In the genomic region with DNA sequence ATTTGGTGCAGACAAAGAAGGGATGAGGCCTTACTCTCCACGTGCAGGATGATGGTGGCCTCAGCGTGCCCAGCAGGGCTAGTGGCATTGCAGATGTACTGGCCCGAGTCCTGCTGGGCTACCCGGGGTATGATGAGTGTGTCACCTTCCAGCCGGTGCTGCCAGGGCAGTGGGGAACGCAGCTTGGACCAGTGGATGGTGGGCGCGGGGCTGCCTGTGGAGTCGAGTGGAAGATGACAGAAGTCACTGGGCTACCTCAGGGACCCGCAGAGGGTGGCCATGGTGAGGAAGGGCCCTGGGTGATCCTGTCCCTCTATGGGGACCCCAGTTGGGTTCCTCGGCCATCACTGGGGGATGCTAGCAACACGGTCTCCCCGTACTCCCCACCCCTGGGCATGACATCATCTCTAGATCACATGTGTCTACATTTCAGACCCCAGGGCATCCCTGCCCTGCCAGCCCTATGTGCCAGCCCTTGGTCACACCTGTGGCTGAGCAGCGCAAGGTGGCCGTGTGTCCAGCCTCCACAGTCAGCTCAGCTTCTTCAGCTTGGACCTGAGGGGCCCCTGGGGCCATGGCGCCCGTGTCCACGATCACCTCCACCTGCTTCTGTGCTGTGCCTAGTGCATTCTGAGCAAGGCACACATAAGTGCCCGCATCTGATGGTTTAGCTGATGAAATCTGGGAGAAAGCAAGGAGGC, we compare ENCODE assay signal across 31 cellular contexts. TPM values are rescaled to one million over a fixed set of nuclear protein-coding genes. Genes with fewer than 3 reads are reported as not detected.
"Had no signal": no experiment of that assay in that cellular context is flagged by ENCODE, and none has a peak within 500 bp of the region (broad histone marks: within the 10 kb centered on the region; RNA-seq: fewer than 3 reads in every experiment).

No MANE protein-coding gene starts in this region.

- H3K4me3 Mint-ChIP-seq: memory B cell; naive B cell; natural killer cell treated with Interleukin-12 subunit alpha and Interleukin-12 subunit beta and Interleukin-15 and Interleukin-18, amount 100 ng/mL, for 72 hours; neural crest cell; stimulated activated memory B cell treated with anti-CD40 and anti-IgM and Interleukin-4, amounts not matched to agents 10 μg/mL and 1 μg/mL and 100 μg/mL, for 72 hours had no signal

- H3K27ac Mint-ChIP-seq: memory B cell; natural killer cell treated with Interleukin-12 subunit alpha and Interleukin-12 subunit beta and Interleukin-15 and Interleukin-18, amount 100 ng/mL, for 72 hours; stimulated activated memory B cell treated with anti-CD40 and anti-IgM and Interleukin-4, amounts not matched to agents 10 μg/mL and 1 μg/mL and 100 μg/mL, for 72 hours had no signal

- H2AFZ ChIP-seq: hepatocyte had no signal

- H3K9me3 Mint-ChIP-seq: natural killer cell treated with Interleukin-12 subunit alpha and Interleukin-12 subunit beta and Interleukin-15 and Interleukin-18, amount 100 ng/mL, for 72 hours; stimulated activated memory B cell treated with anti-CD40 and anti-IgM and Interleukin-4, amounts not matched to agents 10 μg/mL and 1 μg/mL and 100 μg/mL, for 72 hours had no signal

- DNase-seq: cerebellar nuclear complex; dorsolateral prefrontal cortex; effector CD4-positive, alpha-beta T cell; foreskin keratinocyte; kidney; left ventricle myocardium inferior; lower lobe of right lung; mucosa of descending colon; naive B cell; psoas muscle; spleen; stimulated activated CD4-positive, alpha-beta T cell treated with anti-CD3 and anti-CD28 coated beads, Interleukin-4, amount 100 ng/mL, for 4 hours; stimulated activated naive CD8-positive, alpha-beta T cell treated with anti-CD3 and anti-CD28 coated beads, Interleukin-15, Interleukin-2, amounts not matched to agents 100 U/mL and 50 U/mL, for 24 hours; substantia nigra; testis; tibial artery had no signal

- ATAC-seq: foreskin keratinocyte; gastroesophageal sphincter; heart left ventricle; lower lobe of right lung; mucosa of descending colon; natural killer cell treated with Interleukin-12 subunit alpha and Interleukin-12 subunit beta and Interleukin-15 and Interleukin-18, amount 100 ng/mL, for 72 hours; psoas muscle; stimulated activated memory B cell treated with anti-CD40 and anti-IgM and Interleukin-4, amounts not matched to agents 10 μg/mL and 1 μg/mL and 100 μg/mL, for 72 hours; stimulated activated naive CD8-positive, alpha-beta T cell treated with anti-CD3 and anti-CD28 coated beads, Interleukin-15, Interleukin-2, amounts not matched to agents 100 U/mL and 50 U/mL, for 24 hours had no signal

- H3K36me3 Mint-ChIP-seq: natural killer cell treated with Interleukin-12 subunit alpha and Interleukin-12 subunit beta and Interleukin-15 and Interleukin-18, amount 100 ng/mL, for 72 hours had no signal

- H3K79me2 ChIP-seq: hepatocyte had no signal

- H3K9me3 ChIP-seq: left ventricle myocardium inferior, lower lobe of right lung, testis, tibial artery, vagina had no signal

- H3K4me1 Mint-ChIP-seq: memory B cell; naive B cell; stimulated activated memory B cell treated with anti-CD40 and anti-IgM and Interleukin-4, amounts not matched to agents 10 μg/mL and 1 μg/mL and 100 μg/mL, for 72 hours had no signal

- H3K27ac ChIP-seq: dorsolateral prefrontal cortex, esophagus muscularis mucosa, foreskin keratinocyte, gastroesophageal sphincter, heart left ventricle, hepatocyte, left ventricle myocardium inferior, lower lobe of right lung, psoas muscle, skin epidermis, spleen, testis, tibial artery, upper lobe of left lung, vagina had no signal

- FAIRE-seq: colon, kidney had no signal

- H3K4me1 ChIP-seq: foreskin keratinocyte, gastroesophageal sphincter, heart left ventricle, left ventricle myocardium inferior, lower lobe of right lung, psoas muscle, spleen, testis, tibial artery, upper lobe of left lung, vagina had no signal

- H3K4me3 ChIP-seq: dorsolateral prefrontal cortex, esophagus muscularis mucosa, gastroesophageal sphincter, heart left ventricle, hepatocyte, left ventricle myocardium inferior, lower lobe of right lung, mucosa of descending colon, psoas muscle, skin epidermis, spleen, testis, tibial artery, upper lobe of left lung, vagina had no signal

- H3K27me3 ChIP-seq: dorsolateral prefrontal cortex, esophagus muscularis mucosa, foreskin keratinocyte, gastroesophageal sphincter, heart left ventricle, hepatocyte, spleen, testis, tibial artery, upper lobe of left lung, vagina had no signal

- H3K27me3 Mint-ChIP-seq: memory B cell; naive B cell; natural killer cell treated with Interleukin-12 subunit alpha and Interleukin-12 subunit beta and Interleukin-15 and Interleukin-18, amount 100 ng/mL, for 72 hours; stimulated activated memory B cell treated with anti-CD40 and anti-IgM and Interleukin-4, amounts not matched to agents 10 μg/mL and 1 μg/mL and 100 μg/mL, for 72 hours had no signal

- H3K4me2 ChIP-seq: hepatocyte had no signal

RNA-seq across cellular contexts. Expression of a gene that starts 27.4 kb away (rescaled TPM):
- total RNA-seq: esophagus muscularis mucosa; fibroblast of lung; foreskin keratinocyte; left ventricle myocardium inferior; natural killer cell treated with Interleukin-12 subunit alpha and Interleukin-12 subunit beta and Interleukin-15 and Interleukin-18, amount 100 ng/mL, for 72 hours; osteocyte; renal cortical epithelial cell; vagina had no signal
- polyA plus RNA-seq: fibroblast of lung had no signal
